Comparison of ENCODE assay signal across 12 cellular contexts in the genomic region with DNA sequence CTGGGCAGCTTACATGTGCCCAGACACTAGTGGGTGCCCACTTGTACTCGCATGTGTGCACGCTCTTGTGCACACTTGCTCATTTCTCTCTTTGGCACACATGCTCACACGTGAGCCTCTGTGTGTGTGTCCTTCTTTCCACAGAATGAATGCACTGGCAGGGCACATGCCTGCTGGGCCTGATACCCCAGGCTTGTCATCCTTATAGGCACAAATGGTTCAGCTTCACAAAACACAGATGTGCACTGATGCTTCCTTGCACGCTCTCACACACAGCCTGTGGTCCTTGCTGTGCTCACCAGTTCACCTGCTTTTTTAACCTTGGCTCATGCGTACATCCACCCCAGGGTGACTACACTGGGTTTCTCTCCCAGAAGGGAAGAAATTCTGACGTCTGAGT.
"Had no signal": no experiment of that assay in that cellular context is flagged by ENCODE, and none has a peak within 500 bp of the region (broad histone marks: within the 10 kb centered on the region; RNA-seq: fewer than 3 reads in every experiment).

No MANE protein-coding gene starts in this region.

- H3K27ac Mint-ChIP-seq: naive B cell; stimulated activated effector memory CD8-positive, alpha-beta T cell treated with anti-CD3 and anti-CD28 coated beads, Interleukin-12 subunit alpha, Interleukin-12 subunit beta, amount 100 ng/mL, for 72 hours; stimulated activated naive CD8-positive, alpha-beta T cell treated with anti-CD3 and anti-CD28 coated beads, Interleukin-15, Interleukin-2, amounts not matched to agents 100 ng/mL and 50 ng/mL, for 24 hours had no signal

- DNase-seq: effector CD4-positive, alpha-beta T cell; foreskin melanocyte; kidney; left cardiac atrium; left ventricle myocardium superior; mesenchymal stem cell; naive B cell; small intestine; stimulated activated CD4-positive, alpha-beta T cell treated with anti-CD3 and anti-CD28 coated beads, Interleukin-2, amount 100 ng/mL, for 48 hours; testis had no signal

- FAIRE-seq: kidney, small intestine had no signal

- ATAC-seq: left ventricle myocardium superior; stimulated activated effector memory CD8-positive, alpha-beta T cell treated with anti-CD3 and anti-CD28 coated beads, Interleukin-12 subunit alpha, Interleukin-12 subunit beta, amount 100 ng/mL, for 72 hours had no signal

- H3K4me3 Mint-ChIP-seq: stimulated activated effector memory CD8-positive, alpha-beta T cell treated with anti-CD3 and anti-CD28 coated beads, Interleukin-12 subunit alpha, Interleukin-12 subunit beta, amount 100 ng/mL, for 72 hours; stimulated activated naive CD8-positive, alpha-beta T cell treated with anti-CD3 and anti-CD28 coated beads, Interleukin-15, Interleukin-2, amounts not matched to agents 100 ng/mL and 50 ng/mL, for 24 hours had no signal

- H3K9me3 Mint-ChIP-seq: naive B cell; stimulated activated effector memory CD8-positive, alpha-beta T cell treated with anti-CD3 and anti-CD28 coated beads, Interleukin-12 subunit alpha, Interleukin-12 subunit beta, amount 100 ng/mL, for 72 hours; stimulated activated naive CD8-positive, alpha-beta T cell treated with anti-CD3 and anti-CD28 coated beads, Interleukin-15, Interleukin-2, amounts not matched to agents 100 ng/mL and 50 ng/mL, for 24 hours had no signal

- H3K36me3 Mint-ChIP-seq: naive B cell; stimulated activated effector memory CD8-positive, alpha-beta T cell treated with anti-CD3 and anti-CD28 coated beads, Interleukin-12 subunit alpha, Interleukin-12 subunit beta, amount 100 ng/mL, for 72 hours had no signal

- H3K4me1 Mint-ChIP-seq: naive B cell; stimulated activated effector memory CD8-positive, alpha-beta T cell treated with anti-CD3 and anti-CD28 coated beads, Interleukin-12 subunit alpha, Interleukin-12 subunit beta, amount 100 ng/mL, for 72 hours had no signal
